32 cellular contexts compared by ENCODE assay signal in genomic region chr10:34169677-34170076, GRCh38.
"Had no signal": no experiment of that assay in that cellular context is flagged by ENCODE, and none has a peak within 500 bp of the region (broad histone marks: within the 10 kb centered on the region; RNA-seq: fewer than 3 reads in every experiment).

No MANE protein-coding gene starts in this region.

- H2AFZ ChIP-seq: hepatocyte had no signal

- H3K36me3 ChIP-seq: adrenal gland, esophagus squamous epithelium, gastroesophageal sphincter, heart right ventricle, WERI-Rb-1 had no signal

- H3K9me3 Mint-ChIP-seq: activated CD4-positive, alpha-beta memory T cell treated with anti-CD3 and anti-CD28 coated beads for 36 hours; activated naive CD8-positive, alpha-beta T cell treated with anti-CD3 and anti-CD28 coated beads for 36 hours; activated T-helper 2 cell treated with anti-CD3 and anti-CD28 coated beads, Interferon-gamma antibody, Interleukin-2, Interleukin-4, amounts not matched to agents 10 μg/mL and 5 μg/mL and 100 μg/mL, durations not matched to agents 14 hours and 24 hours and 36 hours; T-helper 2 cell treated with Interferon-gamma antibody and Interleukin-4, amounts not matched to agents 5 μg/mL and 100 μg/mL, for 36 hours had no signal

- H3K27me3 Mint-ChIP-seq: activated CD4-positive, alpha-beta T cell treated with anti-CD3 and anti-CD28 coated beads for 36 hours; activated CD8-positive, alpha-beta memory T cell treated with anti-CD3 and anti-CD28 coated beads, Interleukin-2, amount 10 ng/mL, durations not matched to agents 7 days and 5 days; activated naive CD8-positive, alpha-beta T cell treated with anti-CD3 and anti-CD28 coated beads for 36 hours; activated naive CD8-positive, alpha-beta T cell treated with anti-CD3 and anti-CD28 coated beads, Interleukin-2, amount 50 U/mL, for 24 hours had no signal

- H3K4me1 Mint-ChIP-seq: activated CD4-positive, alpha-beta T cell treated with anti-CD3 and anti-CD28 coated beads for 36 hours; activated CD4-positive, alpha-beta T cell treated with anti-CD3 and anti-CD28 coated beads, Interleukin-2, amount 10 ng/mL, durations not matched to agents 24 days and 14 days; activated CD8-positive, alpha-beta memory T cell treated with anti-CD3 and anti-CD28 coated beads, Interleukin-2, amount 10 ng/mL, durations not matched to agents 7 days and 5 days; activated naive CD4-positive, alpha-beta T cell treated with anti-CD3 and anti-CD28 coated beads, Interleukin-2, amount 50 U/mL, for 24 hours; activated naive CD8-positive, alpha-beta T cell treated with anti-CD3 and anti-CD28 coated beads for 36 hours; activated naive CD8-positive, alpha-beta T cell treated with anti-CD3 and anti-CD28 coated beads, Interleukin-2, amount 50 U/mL, for 24 hours had no signal

- H3K9me3 ChIP-seq: adrenal gland, body of pancreas, esophagus squamous epithelium, gastroesophageal sphincter, heart right ventricle had no signal

- ATAC-seq: activated CD4-positive, alpha-beta T cell treated with anti-CD3 and anti-CD28 coated beads for 36 hours; activated CD8-positive, alpha-beta memory T cell treated with anti-CD3 and anti-CD28 coated beads, Interleukin-2, amount 10 ng/mL, durations not matched to agents 7 days and 5 days; activated CD8-positive, alpha-beta T cell treated with anti-CD3 and anti-CD28 coated beads, Interleukin-2, amount 10 ng/mL, durations not matched to agents 7 days and 5 days; activated naive CD8-positive, alpha-beta T cell treated with anti-CD3 and anti-CD28 coated beads, Interleukin-2, amount 50 U/mL, for 24 hours; body of pancreas; gastroesophageal sphincter; heart right ventricle had no signal

- DNase-seq: activated CD4-positive, alpha-beta memory T cell treated with anti-CD3 and anti-CD28 coated beads for 36 hours; activated CD4-positive, alpha-beta T cell treated with anti-CD3 and anti-CD28 coated beads for 36 hours; activated CD4-positive, alpha-beta T cell treated with anti-CD3 and anti-CD28 coated beads, Interleukin-2, amount 10 ng/mL, durations not matched to agents 24 days and 14 days; activated CD4-positive, CD25-positive, alpha-beta regulatory T cell; activated CD4-positive, CD25-positive, alpha-beta regulatory T cell treated with anti-CD3 and anti-CD28 coated beads, Interleukin-2, amount 50 U/mL, for 72 hours; activated CD8-positive, alpha-beta memory T cell treated with anti-CD3 and anti-CD28 coated beads, Interleukin-2, amount 10 ng/mL, durations not matched to agents 7 days and 5 days; activated CD8-positive, alpha-beta memory T cell treated with anti-CD3 and anti-CD28 coated beads, Interleukin-2, amount 50 U/mL, for 4 hours; activated CD8-positive, alpha-beta T cell treated with anti-CD3 and anti-CD28 coated beads, Interleukin-2, amount 10 ng/mL, durations not matched to agents 7 days and 5 days; activated effector memory CD4-positive, alpha-beta T cell treated with anti-CD3 and anti-CD28 coated beads, Interleukin-2, amount 50 U/mL, for 16 hours; activated naive CD4-positive, alpha-beta T cell treated with anti-CD3 and anti-CD28 coated beads for 36 hours; activated naive CD8-positive, alpha-beta T cell treated with anti-CD3 and anti-CD28 coated beads for 36 hours; activated naive CD8-positive, alpha-beta T cell treated with anti-CD3 and anti-CD28 coated beads, Interleukin-2, amount 50 U/mL, for 24 hours; activated T-cell treated with anti-CD3 and anti-CD28 coated beads, Interleukin-2, amount 50 U/mL, for 1 hour; activated T-cell treated with anti-CD3 and anti-CD28 coated beads, Interleukin-2, amount 50 U/mL, for 48 hours; adrenal gland; amygdala; aorta; body of pancreas; caudate nucleus; effector CD8-positive, alpha-beta T cell; esophagus squamous epithelium; foreskin melanocyte; heart right ventricle; T1000; WERI-Rb-1 had no signal

- H3K4me2 ChIP-seq: hepatocyte had no signal

- H3K4me3 Mint-ChIP-seq: activated CD4-positive, alpha-beta memory T cell treated with anti-CD3 and anti-CD28 coated beads for 36 hours; activated CD4-positive, alpha-beta T cell treated with anti-CD3 and anti-CD28 coated beads for 36 hours; activated CD4-positive, alpha-beta T cell treated with anti-CD3 and anti-CD28 coated beads, Interleukin-2, amount 10 ng/mL, durations not matched to agents 24 days and 14 days; activated CD8-positive, alpha-beta memory T cell treated with anti-CD3 and anti-CD28 coated beads, Interleukin-2, amount 10 ng/mL, durations not matched to agents 7 days and 5 days; activated CD8-positive, alpha-beta T cell treated with anti-CD3 and anti-CD28 coated beads, Interleukin-2, amount 10 ng/mL, durations not matched to agents 7 days and 5 days; activated naive CD4-positive, alpha-beta T cell treated with anti-CD3 and anti-CD28 coated beads for 36 hours; activated naive CD4-positive, alpha-beta T cell treated with anti-CD3 and anti-CD28 coated beads, Interleukin-2, amount 50 U/mL, for 24 hours; activated naive CD8-positive, alpha-beta T cell treated with anti-CD3 and anti-CD28 coated beads for 36 hours; activated naive CD8-positive, alpha-beta T cell treated with anti-CD3 and anti-CD28 coated beads, Interleukin-2, amount 50 U/mL, for 24 hours; activated T-helper 1 cell treated with anti-CD3 and anti-CD28 coated beads, Interleukin-12 subunit alpha, Interleukin-12 subunit beta, Interleukin-2, Interleukin-4 antibody, amounts not matched to agents 30 ng/mL and 10 ng/mL and 1 ng/mL, durations not matched to agents 14 hours and 24 hours and 36 hours; T-helper 2 cell treated with Interferon-gamma antibody and Interleukin-4, amounts not matched to agents 5 μg/mL and 100 μg/mL, for 36 hours had no signal

- H3K27ac Mint-ChIP-seq: activated CD4-positive, alpha-beta memory T cell treated with anti-CD3 and anti-CD28 coated beads for 36 hours; activated CD4-positive, alpha-beta T cell treated with anti-CD3 and anti-CD28 coated beads for 36 hours; activated CD4-positive, alpha-beta T cell treated with anti-CD3 and anti-CD28 coated beads, Interleukin-2, amount 10 ng/mL, durations not matched to agents 24 days and 14 days; activated CD8-positive, alpha-beta memory T cell treated with anti-CD3 and anti-CD28 coated beads, Interleukin-2, amount 10 ng/mL, durations not matched to agents 7 days and 5 days; activated CD8-positive, alpha-beta T cell treated with anti-CD3 and anti-CD28 coated beads, Interleukin-2, amount 10 ng/mL, durations not matched to agents 7 days and 5 days; activated naive CD4-positive, alpha-beta T cell treated with anti-CD3 and anti-CD28 coated beads for 36 hours; activated naive CD4-positive, alpha-beta T cell treated with anti-CD3 and anti-CD28 coated beads, Interleukin-2, amount 50 U/mL, for 24 hours; activated naive CD8-positive, alpha-beta T cell treated with anti-CD3 and anti-CD28 coated beads for 36 hours; activated naive CD8-positive, alpha-beta T cell treated with anti-CD3 and anti-CD28 coated beads, Interleukin-2, amount 50 U/mL, for 24 hours; activated T-helper 1 cell treated with anti-CD3 and anti-CD28 coated beads, Interleukin-12 subunit alpha, Interleukin-12 subunit beta, Interleukin-2, Interleukin-4 antibody, amounts not matched to agents 30 ng/mL and 10 ng/mL and 1 ng/mL, durations not matched to agents 14 hours and 24 hours and 36 hours; activated T-helper 2 cell treated with anti-CD3 and anti-CD28 coated beads, Interferon-gamma antibody, Interleukin-2, Interleukin-4, amounts not matched to agents 10 μg/mL and 5 μg/mL and 100 μg/mL, durations not matched to agents 14 hours and 24 hours and 36 hours; T-helper 2 cell treated with Interferon-gamma antibody and Interleukin-4, amounts not matched to agents 5 μg/mL and 100 μg/mL, for 36 hours had no signal

- H3K27me3 ChIP-seq: adrenal gland, body of pancreas, esophagus squamous epithelium, gastroesophageal sphincter, heart right ventricle, hepatocyte had no signal

- H3K79me2 ChIP-seq: hepatocyte had no signal

- H3K4me1 ChIP-seq: adrenal gland, body of pancreas had no signal

- H3K4me3 ChIP-seq: adrenal gland, body of pancreas, esophagus squamous epithelium, gastroesophageal sphincter, heart right ventricle, hepatocyte had no signal

- H3K27ac ChIP-seq: adrenal gland, body of pancreas, epithelial cell of prostate, esophagus squamous epithelium, gastroesophageal sphincter, heart right ventricle, hepatocyte, WERI-Rb-1 had no signal

- H3K36me3 Mint-ChIP-seq: activated CD4-positive, alpha-beta memory T cell treated with anti-CD3 and anti-CD28 coated beads for 36 hours; activated CD8-positive, alpha-beta memory T cell treated with anti-CD3 and anti-CD28 coated beads, Interleukin-2, amount 10 ng/mL, durations not matched to agents 7 days and 5 days; activated naive CD8-positive, alpha-beta T cell treated with anti-CD3 and anti-CD28 coated beads for 36 hours had no signal
